Comparison of ENCODE assay signal across 1 cellular context in genomic region chr22:24417901-24418641, GRCh38.
A peak's percentile ranks its signal among the peaks of the same experiment; 100 is the strongest.
TF ChIP-seq lines count a peak whose summit lies in the region.

No MANE protein-coding gene starts in this region.

TF ChIP-seq in K562, 482 proteins besides CTCF, POLR2A, EP300 and RAD21:
- TF ChIP-seq POLR2G (IDR thresholded peaks at IDR 0.05; ENCODE audit: low read depth, low read length) (peak; percentile 39; the same call in 1 of the 2 replicates), MNT (conservative IDR thresholded peaks at IDR 0.05) (no peak)
